Comparison of ENCODE assay signal across 8 cellular contexts in genomic region chr10:71769279-71769823, GRCh38. TPM values are rescaled to one million over a fixed set of nuclear protein-coding genes. Genes with fewer than 3 reads are reported as not detected.
DNase-seq lines count a peak whose midpoint lies in the region; ATAC-seq, FAIRE-seq and TF ChIP-seq lines count a peak whose summit lies in the region.

No MANE protein-coding gene starts in this region.

- no peak for TF ChIP-seq EP300 in SK-N-SH (IDR thresholded peaks at IDR 0.05; ENCODE audit: borderline replicate concordance in 1 of 2, low read depth in 1 of 2, low read length in 1 of 2)

- no peaks in the 10 kb centered on the region for H3K36me3 Mint-ChIP-seq in astrocyte (ENCODE audit: low read depth, unreplicated experiment)
- H3K36me3 Mint-ChIP-seq in naive thymus-derived CD8-positive, alpha-beta T cell = peaks cover 0 to 53% (median 14%) of the 10 kb centered on the region in 3 donors

- H3K9ac ChIP-seq in SK-N-SH (no peak overlapping the region; the same call in 1 of the 2 replicates), astrocyte (ENCODE audit: low read length) (no peak overlapping the region)

- no peak overlapping the region for H3K4me2 ChIP-seq in SK-N-SH
- H3K4me2 ChIP-seq in astrocyte (ENCODE audit: low read length) = no peak overlapping the region

- H3K4me1 ChIP-seq in SK-N-SH (ENCODE audit: control insufficient read depth in 1 of 2, insufficient read depth in 2 of 2, low read depth in 1 of 2, low read length in 1 of 2) (peaks cover 27 to 29% of the 10 kb centered on the region in 2 experiments; a peak in 3 of 4 replicates), astrocyte (ENCODE audit: insufficient read depth, low read length) (peaks cover 53% of the 10 kb centered on the region)

- DNase-seq in SK-N-SH (no peak), astrocyte (ENCODE audit: low read depth) (no peak), NCI-H1694 (lab: John Stamatoyannopoulos, UW) (no peak), C1 segment of cervical spinal cord (lab: John Stamatoyannopoulos, UW) (no peak)
- no peak for DNase-seq in naive thymus-derived CD8-positive, alpha-beta T cell
- DNase-seq in stimulated activated CD4-positive, alpha-beta T cell treated with anti-CD3 and anti-CD28 coated beads, Interleukin-15, amount 100 ng/mL, for 24 hours = no peak

- TF ChIP-seq RAD21 in SK-N-SH (IDR thresholded peaks at IDR 0.05; ENCODE audit: low read length) = no peak

- 79% methylated on average over 5 of the region's 5 CpGs for WGBS in SK-N-SH (ENCODE audit: low lambda C conversion rate)

- peaks cover 29% of the 10 kb centered on the region for H3K4me1 Mint-ChIP-seq in astrocyte (ENCODE audit: low read depth, unreplicated experiment)
- peaks cover 41 to 90% (median 74%) of the 10 kb centered on the region in 4 donors for H3K4me1 Mint-ChIP-seq in naive thymus-derived CD8-positive, alpha-beta T cell

- no peak for FAIRE-seq in astrocyte (lab: Jason Lieb, UNC)

- CTCF ChIA-PET in SK-N-SH (lab: Yijun Ruan, JAX) = no interaction called here

- H3K4me3 ChIP-seq in SK-N-SH (ENCODE audit: low read depth in 2 of 2, low read length in 1 of 2) (peak overlapping the region in 1 of 2 experiments; percentile 19; a peak in 1 of 4 replicates), astrocyte (ENCODE audit: insufficient read depth, low read depth, low read length) (no peak overlapping the region)

- H3K27me3 ChIP-seq in SK-N-SH (ENCODE audit: insufficient read depth) = no peaks in the 10 kb centered on the region
- no peaks in the 10 kb centered on the region for H3K27me3 ChIP-seq in astrocyte (ENCODE audit: insufficient read depth, low read length)

- H3F3A ChIP-seq in SK-N-SH (replicated peaks; ENCODE audit: insufficient read depth) = peaks cover 3% of the 10 kb centered on the region

- H3K27me3 Mint-ChIP-seq in astrocyte (ENCODE audit: low read depth, unreplicated experiment) = peaks cover 18% of the 10 kb centered on the region
- H3K27me3 Mint-ChIP-seq in naive thymus-derived CD8-positive, alpha-beta T cell = no peaks in the 10 kb centered on the region

- ATAC-seq in SK-N-SH treated with all-trans-retinoic acid at 6 μM for 48 hours (no peak), HG03378 (IDR thresholded peaks at IDR 0.05; ENCODE audit: unreplicated experiment) (peak; percentile 20)
- peak in 1 of 2 donors; percentile 2 for ATAC-seq in naive thymus-derived CD8-positive, alpha-beta T cell

- H2AFZ ChIP-seq in SK-N-SH (ENCODE audit: low read depth) = peak overlapping the region; percentile 51; the same call in 1 of the 2 replicates
- H2AFZ ChIP-seq in astrocyte (ENCODE audit: low read depth, low read length) = no peak overlapping the region

- H3K4me3 Mint-ChIP-seq in astrocyte (ENCODE audit: unreplicated experiment) = no peak overlapping the region
- peak overlapping the region; percentile 82 to 99 (median 94) for H3K4me3 Mint-ChIP-seq in naive thymus-derived CD8-positive, alpha-beta T cell

- H3K36me3 ChIP-seq in SK-N-SH (replicated peaks in 1 of 2; ENCODE audit: control insufficient read depth in 1 of 2, insufficient read depth in 2 of 2, low read length in 1 of 2) = no peaks in the 10 kb centered on the region
- H3K36me3 ChIP-seq in astrocyte (ENCODE audit: insufficient read depth, low read length) = no peaks in the 10 kb centered on the region

- H3K27ac ChIP-seq in SK-N-SH (ENCODE audit: low read depth in 2 of 2, low read length in 1 of 2) = peak overlapping the region in 1 of 2 experiments; percentile 20; a peak in 2 of 4 replicates
- H3K27ac ChIP-seq in astrocyte (ENCODE audit: low read depth, low read length) = peak overlapping the region; percentile 17

- POLR2A ChIA-PET in SK-N-SH (lab: Yijun Ruan, JAX) = no interaction called here
- POLR2A ChIA-PET in naive thymus-derived CD8-positive, alpha-beta T cell (lab: Charles Lee) = interaction anchor here (1.1 to 25.4 kb wide), 5 partner anchors 9 to 82 kb away, joined by 4 to 1679 read pairs (median 107); partner anchors contain the start of genes C10orf105 and PSAP

- H4K20me1 ChIP-seq in SK-N-SH (ENCODE audit: insufficient read depth) = no peaks in the 10 kb centered on the region
- H4K20me1 ChIP-seq in astrocyte (ENCODE audit: insufficient read depth, low read length) = no peaks in the 10 kb centered on the region

- no peak for TF ChIP-seq CTCF in SK-N-SH (IDR thresholded peaks at IDR 0.05)
- no peak for TF ChIP-seq CTCF in astrocyte (IDR thresholded peaks at IDR 0.05; ENCODE audit: insufficient read depth, low read depth, low read length)

- no peaks in the 10 kb centered on the region for H3K9me2 ChIP-seq in SK-N-SH

- no peaks in the 10 kb centered on the region for H3K9me3 Mint-ChIP-seq in astrocyte (ENCODE audit: unreplicated experiment)
- H3K9me3 Mint-ChIP-seq in naive thymus-derived CD8-positive, alpha-beta T cell = no peaks in the 10 kb centered on the region

- no peaks in the 10 kb centered on the region for H3K79me2 ChIP-seq in SK-N-SH (ENCODE audit: insufficient read depth)
- H3K79me2 ChIP-seq in astrocyte (ENCODE audit: insufficient read depth, low read length) = no peaks in the 10 kb centered on the region

- H3K9me3 ChIP-seq in SK-N-SH = no peaks in the 10 kb centered on the region
- no peaks in the 10 kb centered on the region for H3K9me3 ChIP-seq in astrocyte (ENCODE audit: insufficient read depth, low read depth, low read length)

- no peak overlapping the region for H3K27ac Mint-ChIP-seq in astrocyte (ENCODE audit: unreplicated experiment)
- H3K27ac Mint-ChIP-seq in naive thymus-derived CD8-positive, alpha-beta T cell = peak overlapping the region; percentile 90 to 98 (median 95)

TF ChIP-seq in SK-N-SH, 30 proteins besides CTCF, POLR2A, EP300 and RAD21 (continues in another document):
- TF ChIP-seq TCF12 (IDR thresholded peaks at IDR 0.05) (no peak), RXRA (IDR thresholded peaks at IDR 0.05; ENCODE audit: borderline replicate concordance, low read depth) (no peak)
- TF ChIP-seq, protein P1, sequence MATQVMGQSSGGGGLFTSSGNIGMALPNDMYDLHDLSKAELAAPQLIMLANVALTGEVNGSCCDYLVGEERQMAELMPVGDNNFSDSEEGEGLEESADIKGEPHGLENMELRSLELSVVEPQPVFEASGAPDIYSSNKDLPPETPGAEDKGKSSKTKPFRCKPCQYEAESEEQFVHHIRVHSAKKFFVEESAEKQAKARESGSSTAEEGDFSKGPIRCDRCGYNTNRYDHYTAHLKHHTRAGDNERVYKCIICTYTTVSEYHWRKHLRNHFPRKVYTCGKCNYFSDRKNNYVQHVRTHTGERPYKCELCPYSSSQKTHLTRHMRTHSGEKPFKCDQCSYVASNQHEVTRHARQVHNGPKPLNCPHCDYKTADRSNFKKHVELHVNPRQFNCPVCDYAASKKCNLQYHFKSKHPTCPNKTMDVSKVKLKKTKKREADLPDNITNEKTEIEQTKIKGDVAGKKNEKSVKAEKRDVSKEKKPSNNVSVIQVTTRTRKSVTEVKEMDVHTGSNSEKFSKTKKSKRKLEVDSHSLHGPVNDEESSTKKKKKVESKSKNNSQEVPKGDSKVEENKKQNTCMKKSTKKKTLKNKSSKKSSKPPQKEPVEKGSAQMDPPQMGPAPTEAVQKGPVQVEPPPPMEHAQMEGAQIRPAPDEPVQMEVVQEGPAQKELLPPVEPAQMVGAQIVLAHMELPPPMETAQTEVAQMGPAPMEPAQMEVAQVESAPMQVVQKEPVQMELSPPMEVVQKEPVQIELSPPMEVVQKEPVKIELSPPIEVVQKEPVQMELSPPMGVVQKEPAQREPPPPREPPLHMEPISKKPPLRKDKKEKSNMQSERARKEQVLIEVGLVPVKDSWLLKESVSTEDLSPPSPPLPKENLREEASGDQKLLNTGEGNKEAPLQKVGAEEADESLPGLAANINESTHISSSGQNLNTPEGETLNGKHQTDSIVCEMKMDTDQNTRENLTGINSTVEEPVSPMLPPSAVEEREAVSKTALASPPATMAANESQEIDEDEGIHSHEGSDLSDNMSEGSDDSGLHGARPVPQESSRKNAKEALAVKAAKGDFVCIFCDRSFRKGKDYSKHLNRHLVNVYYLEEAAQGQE (IDR thresholded peaks at IDR 0.05; ENCODE audit: low read depth, low read length) = no peak

TF ChIP-seq in SK-N-SH treated with all-trans-retinoic acid at 6 μM for 48 hours, 23 proteins besides CTCF, POLR2A, EP300 and RAD21:
- TF ChIP-seq ZNF70 (CRISPR knock-in tag; IDR thresholded peaks at IDR 0.05) (no peak), OSR1 (CRISPR knock-in tag; IDR thresholded peaks at IDR 0.05) (no peak), TCF4 (CRISPR knock-in tag; IDR thresholded peaks at IDR 0.05; ENCODE audit: borderline replicate concordance) (no peak), ZNF565 (CRISPR knock-in tag; conservative IDR thresholded peaks at IDR 0.05; ENCODE audit: low read depth) (no peak), ZNF8 (CRISPR knock-in tag; IDR thresholded peaks at IDR 0.05) (no peak), ZFP3 (CRISPR knock-in tag; IDR thresholded peaks at IDR 0.05) (no peak), BACH2 (CRISPR knock-in tag; IDR thresholded peaks at IDR 0.05; ENCODE audit: borderline replicate concordance) (no peak), CSDC2 (CRISPR knock-in tag; IDR thresholded peaks at IDR 0.05) (no peak), ISL1 (CRISPR knock-in tag; IDR thresholded peaks at IDR 0.05) (no peak), ZC3H10 (CRISPR knock-in tag; IDR thresholded peaks at IDR 0.05) (no peak)
- TF ChIP-seq, protein P2, sequence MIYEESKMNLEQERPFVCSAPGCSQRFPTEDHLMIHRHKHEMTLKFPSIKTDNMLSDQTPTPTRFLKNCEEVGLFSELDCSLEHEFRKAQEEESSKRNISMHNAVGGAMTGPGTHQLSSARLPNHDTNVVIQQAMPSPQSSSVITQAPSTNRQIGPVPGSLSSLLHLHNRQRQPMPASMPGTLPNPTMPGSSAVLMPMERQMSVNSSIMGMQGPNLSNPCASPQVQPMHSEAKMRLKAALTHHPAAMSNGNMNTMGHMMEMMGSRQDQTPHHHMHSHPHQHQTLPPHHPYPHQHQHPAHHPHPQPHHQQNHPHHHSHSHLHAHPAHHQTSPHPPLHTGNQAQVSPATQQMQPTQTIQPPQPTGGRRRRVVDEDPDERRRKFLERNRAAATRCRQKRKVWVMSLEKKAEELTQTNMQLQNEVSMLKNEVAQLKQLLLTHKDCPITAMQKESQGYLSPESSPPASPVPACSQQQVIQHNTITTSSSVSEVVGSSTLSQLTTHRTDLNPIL (CRISPR knock-in tag; IDR thresholded peaks at IDR 0.05; ENCODE audit: low read depth) = no peak

RNA-seq across cellular contexts. Expression of gene VSIR, which starts 4.0 kb away (rescaled TPM):
- 8.7 and 11.3 TPM in 2 replicates for polyA plus RNA-seq in SK-N-SH (2012; rRNA removed)
- 3.7 and 5.9 TPM in 2 replicates for polyA plus RNA-seq in SK-N-SH (2012; cell fraction: cytosol; rRNA removed)
- 8.9 and 12.7 TPM in 2 replicates for polyA plus RNA-seq in SK-N-SH (2012; cell fraction: nucleus; rRNA removed)
- 2.9 and 3.4 TPM in 2 replicates for total RNA-seq in astrocyte
- 100 to 1,000 TPM; 102 to 114 TPM for total RNA-seq in naive thymus-derived CD8-positive, alpha-beta T cell
- 100 to 1,000 TPM; 211 to 343 (median 262) TPM for polyA plus RNA-seq in naive thymus-derived CD8-positive, alpha-beta T cell

RNA-seq across cellular contexts. Expression of gene C10orf105, which starts 49.8 kb away (rescaled TPM):
- not detected in 2 replicates for polyA plus RNA-seq in SK-N-SH (2012; rRNA removed)
- under 0.01 TPM in 1 of 2 replicates, not detected in the other for polyA plus RNA-seq in SK-N-SH (2012; cell fraction: cytosol; rRNA removed)
- 0.01 TPM in 2 replicates for polyA plus RNA-seq in SK-N-SH (2012; cell fraction: nucleus; rRNA removed)
- not detected in 2 replicates for total RNA-seq in astrocyte
- under 1 TPM; 0.21 to 0.25 TPM for total RNA-seq in naive thymus-derived CD8-positive, alpha-beta T cell
- polyA plus RNA-seq in naive thymus-derived CD8-positive, alpha-beta T cell = under 1 TPM in 1 of 3 donors, not detected in 2; 0.10 TPM

Comparison
In these comparisons a context has a peak if more than half of its experiments do, and no peak if none do; other contexts are left out.
1. RNA of gene VSIR, which starts 4.0 kb away (total RNA-seq): 102 to 114 TPM in naive thymus-derived CD8-positive, alpha-beta T cell; 2.9 to 3.4 TPM in astrocyte; every median in the first group is over 10 times any median in the second.